20 cellular contexts compared by ENCODE assay signal in the genomic region with DNA sequence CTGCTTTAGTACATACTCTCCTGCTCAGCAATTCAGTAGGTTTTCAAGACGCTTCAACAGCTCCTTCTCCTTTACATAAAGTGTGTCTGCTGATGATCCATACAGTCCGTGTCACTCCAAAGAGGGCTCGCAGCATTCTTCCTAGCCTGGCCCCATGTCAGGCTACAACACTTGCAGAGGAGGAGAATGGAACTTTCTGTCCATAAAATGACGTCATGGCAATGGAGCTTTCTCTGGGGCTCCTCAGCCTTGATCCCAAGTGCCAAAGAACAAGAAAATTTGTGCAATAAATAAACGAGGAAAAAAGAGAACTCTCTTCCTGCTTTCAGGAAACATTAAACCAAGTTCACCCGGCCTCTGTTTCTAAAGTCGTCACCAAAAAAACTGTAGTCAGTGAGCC.
"Had no signal": no experiment of that assay in that cellular context is flagged by ENCODE, and none has a peak within 500 bp of the region (broad histone marks: within the 10 kb centered on the region; RNA-seq: fewer than 3 reads in every experiment).

No MANE protein-coding gene starts in this region.

- H3K4me1 ChIP-seq: testis, upper lobe of right lung, uterus had no signal

- H3K36me3 Mint-ChIP-seq: memory B cell; natural killer cell; stimulated activated memory B cell treated with anti-CD40 and anti-IgM and Interleukin-4, amounts not matched to agents 10 μg/mL and 1 μg/mL and 100 μg/mL, for 72 hours had no signal

- H3K4me1 Mint-ChIP-seq: memory B cell; natural killer cell; stimulated activated memory B cell treated with anti-CD40 and anti-IgM and Interleukin-4, amounts not matched to agents 10 μg/mL and 1 μg/mL and 100 μg/mL, for 72 hours had no signal

- H3K27ac Mint-ChIP-seq: memory B cell; natural killer cell; stimulated activated memory B cell treated with anti-CD40 and anti-IgM and Interleukin-4, amounts not matched to agents 10 μg/mL and 1 μg/mL and 100 μg/mL, for 72 hours had no signal

- H3K27me3 ChIP-seq: neutrophil, pancreas, sigmoid colon, testis, tibial nerve, upper lobe of right lung, uterus had no signal

- H3K9me3 Mint-ChIP-seq: memory B cell; neural crest cell; stimulated activated memory B cell treated with anti-CD40 and anti-IgM and Interleukin-4, amounts not matched to agents 10 μg/mL and 1 μg/mL and 100 μg/mL, for 72 hours had no signal

- ATAC-seq: natural killer cell; stimulated activated memory B cell treated with anti-CD40 and anti-IgM and Interleukin-4, amounts not matched to agents 10 μg/mL and 1 μg/mL and 100 μg/mL, for 72 hours; stimulated activated naive CD8-positive, alpha-beta T cell treated with anti-CD3 and anti-CD28 coated beads, Interleukin-15, Interleukin-2, amounts not matched to agents 100 U/mL and 50 U/mL, for 24 hours; upper lobe of right lung had no signal

- H3K4me3 Mint-ChIP-seq: memory B cell; natural killer cell; neural crest cell; stimulated activated memory B cell treated with anti-CD40 and anti-IgM and Interleukin-4, amounts not matched to agents 10 μg/mL and 1 μg/mL and 100 μg/mL, for 72 hours had no signal

- H3K4me3 ChIP-seq: dorsolateral prefrontal cortex, lung, pancreas, sigmoid colon, testis, tibial nerve, upper lobe of right lung, uterus had no signal

- DNase-seq: dorsolateral prefrontal cortex; effector CD4-positive, alpha-beta T cell; kidney; natural killer cell; pancreas; retina; sigmoid colon; stimulated activated CD4-positive, alpha-beta T cell treated with anti-CD3 and anti-CD28 coated beads, Interleukin-2, amount 100 ng/mL, for 24 hours; stimulated activated CD4-positive, alpha-beta T cell treated with anti-CD3 and anti-CD28 coated beads, Interleukin-4, amount 100 ng/mL, for 24 hours; stimulated activated naive CD8-positive, alpha-beta T cell treated with anti-CD3 and anti-CD28 coated beads, Interleukin-15, Interleukin-2, amounts not matched to agents 100 U/mL and 50 U/mL, for 24 hours; substantia nigra; testis; upper lobe of right lung; uterus had no signal

- H3K9me3 ChIP-seq: neutrophil, pancreas, sigmoid colon, testis, tibial nerve, upper lobe of right lung, uterus had no signal

- H3K27ac ChIP-seq: dorsolateral prefrontal cortex, neutrophil, pancreas, testis, tibial nerve, upper lobe of right lung, uterus had no signal

- H3K36me3 ChIP-seq: neutrophil, pancreas, sigmoid colon, tibial nerve, upper lobe of right lung, uterus had no signal

- H3K27me3 Mint-ChIP-seq: stimulated activated memory B cell treated with anti-CD40 and anti-IgM and Interleukin-4, amounts not matched to agents 10 μg/mL and 1 μg/mL and 100 μg/mL, for 72 hours had no signal
